In genomic region chr17:72751746-72752145, GRCh38 we compare ENCODE assay signal across 26 cellular contexts.
"Had no signal": no experiment of that assay in that cellular context is flagged by ENCODE, and none has a peak within 500 bp of the region (broad histone marks: within the 10 kb centered on the region; RNA-seq: fewer than 3 reads in every experiment).

No MANE protein-coding gene starts in this region.

- H3K9me3 ChIP-seq: neutrophil, ovary, psoas muscle, testis, thyroid gland, transverse colon, upper lobe of left lung, vagina had no signal

- H3K36me3 ChIP-seq: left ventricle myocardium inferior, neural progenitor cell, ovary, right atrium auricular region, thyroid gland, transverse colon, upper lobe of left lung, vagina had no signal

- H3K27ac ChIP-seq: left ventricle myocardium inferior, neural progenitor cell, neutrophil, ovary, psoas muscle, right atrium auricular region, skin epidermis, stomach, testis, thyroid gland, transverse colon, upper lobe of left lung, vagina had no signal

- DNase-seq: immature natural killer cell; left ventricle myocardium inferior; mesendoderm; naive B cell; natural killer cell; nephron progenitor cell; ovary; posterior cingulate gyrus; psoas muscle; stimulated activated CD4-positive, alpha-beta T cell treated with anti-CD3 and anti-CD28 coated beads, Interleukin-12 subunit alpha, Interleukin-12 subunit beta, amount 100 ng/mL, for 4 hours; stimulated activated CD4-positive, alpha-beta T cell treated with anti-CD3 and anti-CD28 coated beads, Interleukin-15, amount 100 ng/mL, for 24 hours; stimulated activated CD4-positive, alpha-beta T cell treated with anti-CD3 and anti-CD28 coated beads, Interleukin-2, amount 100 ng/mL, for 24 hours; stimulated activated CD4-positive, alpha-beta T cell treated with anti-CD3 and anti-CD28 coated beads, Interleukin-4, amount 100 ng/mL, for 1 hour; stimulated activated naive B cell treated with anti-CD40 and anti-IgM and Interleukin-4, amounts not matched to agents 10 μg/mL and 1 μg/mL and 100 μg/mL, for 72 hours; stimulated activated naive CD8-positive, alpha-beta T cell treated with anti-CD3 and anti-CD28 coated beads, Interleukin-15, Interleukin-2, amounts not matched to agents 100 U/mL and 50 U/mL, for 24 hours; stomach; testis; thyroid gland; transverse colon; upper lobe of left lung had no signal

- H3K4me3 ChIP-seq: left ventricle myocardium inferior, lung, neural progenitor cell, ovary, psoas muscle, right atrium auricular region, skin epidermis, stomach, testis, thyroid gland, transverse colon, upper lobe of left lung, vagina had no signal

- H3K4me1 ChIP-seq: left ventricle myocardium inferior, neural progenitor cell, psoas muscle, right atrium auricular region, stomach, testis, thyroid gland, upper lobe of left lung, vagina had no signal
